In the genomic region with DNA sequence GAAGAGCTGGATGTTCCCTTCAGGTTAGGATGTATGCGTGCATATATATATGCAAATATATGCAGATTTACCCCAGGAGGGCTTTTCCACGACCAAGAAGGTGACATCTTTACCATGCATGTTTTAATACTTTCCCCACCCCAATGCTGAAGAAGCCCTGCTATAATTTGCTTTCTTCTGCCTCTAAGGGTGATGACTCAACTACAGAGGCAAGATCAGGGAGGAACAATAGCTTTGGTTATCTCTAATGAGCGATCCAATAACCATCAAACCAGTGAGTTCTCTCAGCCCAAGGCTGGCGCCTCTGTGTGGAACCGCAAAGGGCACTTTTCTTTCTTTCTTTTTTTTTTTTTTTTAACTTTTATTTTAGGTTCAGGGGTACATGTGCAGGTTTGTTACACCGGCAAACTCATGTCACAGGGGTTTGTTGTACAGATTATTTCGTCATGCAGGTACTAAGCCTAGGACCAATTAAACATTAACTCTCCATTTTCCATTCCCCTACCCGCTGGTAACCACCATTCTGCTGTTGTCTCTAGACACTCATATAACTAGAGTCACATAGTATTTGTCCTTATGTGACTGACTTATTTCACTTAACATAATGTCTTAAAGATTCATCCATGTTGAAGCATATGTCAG, we compare ENCODE assay signal across 11 cellular contexts. TPM values are rescaled to one million over a fixed set of nuclear protein-coding genes. Genes with fewer than 3 reads are reported as not detected.
DNase-seq lines count a peak whose midpoint lies in the region; ATAC-seq and TF ChIP-seq lines count a peak whose summit lies in the region.
"Had no signal": no experiment of that assay in that cellular context is flagged by ENCODE, and none has a peak within 500 bp of the region (broad histone marks: within the 10 kb centered on the region; RNA-seq: fewer than 3 reads in every experiment).

No MANE protein-coding gene starts in this region.

- intact Hi-C loops in adrenal gland (cut with DNase I), result no loop called here

- no peaks in the 10 kb centered on the region for H3K27me3 ChIP-seq in adrenal gland

- peak overlapping the region; percentile 51 for H3K4me3 Mint-ChIP-seq in activated naive CD8-positive, alpha-beta T cell
- H3K4me3 Mint-ChIP-seq in activated naive CD8-positive, alpha-beta T cell treated with anti-CD3 and anti-CD28 coated beads for 36 hours, result no peak overlapping the region
- H3K4me3 Mint-ChIP-seq in memory B cell, result peak overlapping the region; percentile 14

- H3K27me3 Mint-ChIP-seq in activated naive CD8-positive, alpha-beta T cell, result no peaks in the 10 kb centered on the region
- H3K27me3 Mint-ChIP-seq in activated naive CD8-positive, alpha-beta T cell treated with anti-CD3 and anti-CD28 coated beads for 36 hours, result no peaks in the 10 kb centered on the region
- no peaks in the 10 kb centered on the region for H3K27me3 Mint-ChIP-seq in memory B cell

- DNase-seq in activated naive CD8-positive, alpha-beta T cell treated with anti-CD3 and anti-CD28 coated beads for 36 hours, result no peak
- DNase-seq in adrenal gland, result peak in 2 of 7 donors; percentile 17 to 27
- DNase-seq in memory B cell (ENCODE audit: low spot score in 2 of 2), result no peak
- DNase-seq in NCI-H524 (lab: John Stamatoyannopoulos, UW), result no peak
- DNase-seq: activated CD4-positive, alpha-beta T cell treated with anti-CD3 and anti-CD28 coated beads, Interleukin-2, amount 50 U/mL, for 48 hours had no signal

- H3K9me3 Mint-ChIP-seq in activated naive CD8-positive, alpha-beta T cell (ENCODE audit: low read depth), result no peaks in the 10 kb centered on the region
- no peaks in the 10 kb centered on the region for H3K9me3 Mint-ChIP-seq in activated naive CD8-positive, alpha-beta T cell treated with anti-CD3 and anti-CD28 coated beads for 36 hours
- H3K9me3 Mint-ChIP-seq in memory B cell, result no peaks in the 10 kb centered on the region

- H3K36me3 Mint-ChIP-seq in activated naive CD8-positive, alpha-beta T cell, result no peaks in the 10 kb centered on the region
- H3K36me3 Mint-ChIP-seq in activated naive CD8-positive, alpha-beta T cell treated with anti-CD3 and anti-CD28 coated beads for 36 hours, result no peaks in the 10 kb centered on the region
- H3K36me3 Mint-ChIP-seq in memory B cell, result no peaks in the 10 kb centered on the region

- no peak for TF ChIP-seq POLR2A in adrenal gland (IDR thresholded peaks at IDR 0.05)

- peaks cover 4 to 13% of the 10 kb centered on the region in 2 donors for H3K4me1 ChIP-seq in adrenal gland (replicated peaks in 1 of 2)

- peak overlapping the region; percentile 76 for H3K27ac Mint-ChIP-seq in activated naive CD8-positive, alpha-beta T cell
- no peak overlapping the region for H3K27ac Mint-ChIP-seq in activated naive CD8-positive, alpha-beta T cell treated with anti-CD3 and anti-CD28 coated beads for 36 hours
- no peak overlapping the region for H3K27ac Mint-ChIP-seq in memory B cell

- no peaks in the 10 kb centered on the region for H3K36me3 ChIP-seq in adrenal gland (replicated peaks in 1 of 2)

- ATAC-seq in memory B cell (ENCODE audit: low read depth), result peak; percentile 23
- ATAC-seq in GM21526 (IDR thresholded peaks at IDR 0.05; ENCODE audit: low FRiP score, unreplicated experiment), result no peak
- ATAC-seq in GM19035 (IDR thresholded peaks at IDR 0.05; ENCODE audit: unreplicated experiment), result no peak
- ATAC-seq in HG02970 (IDR thresholded peaks at IDR 0.05; ENCODE audit: low FRiP score, unreplicated experiment), result no peak

- TF ChIP-seq CTCF in adrenal gland (IDR thresholded peaks at IDR 0.05), result no peak

- no peaks in the 10 kb centered on the region for H3K9me3 ChIP-seq in adrenal gland (replicated peaks in 1 of 3)

- WGBS in adrenal gland, 4 donors, result 66 to 84% (median 72%) methylated on average over 8 of the region's 8 CpGs

- peaks cover 47% of the 10 kb centered on the region for H3K4me1 Mint-ChIP-seq in activated naive CD8-positive, alpha-beta T cell (ENCODE audit: low read depth)
- H3K4me1 Mint-ChIP-seq in activated naive CD8-positive, alpha-beta T cell treated with anti-CD3 and anti-CD28 coated beads for 36 hours, result peaks cover 31% of the 10 kb centered on the region
- H3K4me1 Mint-ChIP-seq in memory B cell, result peaks cover 8% of the 10 kb centered on the region

- H3K4me3 ChIP-seq in adrenal gland, result no peak overlapping the region

- peak overlapping the region in 4 of 5 donors; percentile 84 to 93 (median 90) for H3K27ac ChIP-seq in adrenal gland
- H3K27ac ChIP-seq: KMS-11 had no signal

RNA-seq across cellular contexts. Expression of gene UBE2L5, which starts 25.7 kb away (rescaled TPM):
- total RNA-seq in activated naive CD8-positive, alpha-beta T cell treated with anti-CD3 and anti-CD28 coated beads for 36 hours, result not detected
- under 1 TPM in 1 of 8 donors, not detected in 7; 0.18 TPM for total RNA-seq in adrenal gland
- polyA plus RNA-seq in adrenal gland, result under 1 TPM in 2 of 3 donors, not detected in 1; 0.03 to 0.16 TPM
- total RNA-seq: kidney epithelial cell had no signal
